Comparison of ENCODE assay signal across 19 cellular contexts in the genomic region with DNA sequence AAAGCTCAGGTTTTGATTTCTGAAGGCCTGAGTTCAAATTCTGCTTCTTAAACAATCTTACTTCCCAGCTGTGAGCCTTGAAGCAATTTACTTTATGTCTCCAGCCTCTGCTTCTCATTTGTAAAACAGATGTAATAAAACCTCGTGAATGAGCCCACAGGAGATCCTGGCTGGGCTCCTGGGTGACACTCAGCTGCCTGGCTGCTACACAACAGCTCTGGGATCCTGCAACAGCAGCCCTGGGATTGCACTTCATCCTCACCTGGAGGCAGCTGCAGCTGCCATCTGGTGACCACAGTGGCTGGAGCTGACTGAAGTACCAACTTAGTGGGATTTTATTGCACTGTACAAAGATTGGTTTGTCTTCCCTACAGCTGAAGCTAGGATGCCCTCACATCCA.
DNase-seq lines count a peak whose midpoint lies in the region; ATAC-seq and TF ChIP-seq lines count a peak whose summit lies in the region.
"Had no signal": no experiment of that assay in that cellular context is flagged by ENCODE, and none has a peak within 500 bp of the region (broad histone marks: within the 10 kb centered on the region; RNA-seq: fewer than 3 reads in every experiment).

No MANE protein-coding gene starts in this region.

- H3K4me3 Mint-ChIP-seq in glutamatergic neuron (ENCODE audit: unreplicated experiment) = no peak overlapping the region
- H3K4me3 Mint-ChIP-seq: activated CD4-positive, alpha-beta memory T cell treated with anti-CD3 and anti-CD28 coated beads, Interleukin-2, amount 10 ng/mL, durations not matched to agents 7 days and 5 days; CD14-positive monocyte; naive thymus-derived CD8-positive, alpha-beta T cell had no signal

- TF ChIP-seq CTCF in glutamatergic neuron (IDR thresholded peaks at IDR 0.05; ENCODE audit: partially characterized antibody, unreplicated experiment) = no peak

- no peak for ATAC-seq in GM21529 (IDR thresholded peaks at IDR 0.05; ENCODE audit: unreplicated experiment)
- ATAC-seq: activated CD4-positive, CD25-positive, alpha-beta regulatory T cell treated with anti-CD3 and anti-CD28 coated beads, Interleukin-2, amount 50 U/mL, for 24 hours; naive thymus-derived CD8-positive, alpha-beta T cell had no signal

- DNase-seq in NCI-H2107 treated with DMSO at 0.1 percent for 48 hours (lab: John Stamatoyannopoulos, UW; ENCODE audit: unreplicated experiment) (peak; percentile 35), NCI-H2107 (lab: John Stamatoyannopoulos, UW) (no peak), COR-L47 (lab: John Stamatoyannopoulos, UW) (peak; percentile 7), NCI-H774 (lab: John Stamatoyannopoulos, UW) (peak; percentile 3), glutamatergic neuron (peak; percentile 29), NOMO-1 (lab: John Stamatoyannopoulos, UW; ENCODE audit: unreplicated experiment in 2 of 2) (no peak)
- no peak for DNase-seq in activated naive CD4-positive, alpha-beta T cell (lab: John Stamatoyannopoulos, UW)
- DNase-seq: activated CD4-positive, alpha-beta memory T cell treated with anti-CD3 and anti-CD28 coated beads, Interleukin-2, amount 10 ng/mL, durations not matched to agents 7 days and 5 days; central memory CD4-positive, alpha-beta T cell; dermis blood vessel endothelial cell; kidney; midbrain; naive thymus-derived CD8-positive, alpha-beta T cell; NCI-H1436 treated with DMSO at 0.1 percent for 48 hours; occipital lobe; Right ventricle myocardium superior had no signal

- no peaks in the 10 kb centered on the region for H3K4me1 Mint-ChIP-seq in glutamatergic neuron (ENCODE audit: low read depth, unreplicated experiment)
- H3K4me1 Mint-ChIP-seq: activated CD4-positive, alpha-beta memory T cell treated with anti-CD3 and anti-CD28 coated beads, Interleukin-2, amount 10 ng/mL, durations not matched to agents 7 days and 5 days; naive thymus-derived CD8-positive, alpha-beta T cell had no signal

- H3K27me3 Mint-ChIP-seq in glutamatergic neuron (ENCODE audit: unreplicated experiment) = no peaks in the 10 kb centered on the region
- H3K27me3 Mint-ChIP-seq: activated CD4-positive, alpha-beta memory T cell treated with anti-CD3 and anti-CD28 coated beads, Interleukin-2, amount 10 ng/mL, durations not matched to agents 7 days and 5 days had no signal

- H3K27ac Mint-ChIP-seq in glutamatergic neuron (ENCODE audit: unreplicated experiment) = no peak overlapping the region
- H3K27ac Mint-ChIP-seq: activated CD4-positive, alpha-beta memory T cell treated with anti-CD3 and anti-CD28 coated beads, Interleukin-2, amount 10 ng/mL, durations not matched to agents 7 days and 5 days; naive thymus-derived CD8-positive, alpha-beta T cell had no signal

- H3K36me3 Mint-ChIP-seq in glutamatergic neuron (ENCODE audit: unreplicated experiment) = no peaks in the 10 kb centered on the region
- H3K36me3 Mint-ChIP-seq: CD14-positive monocyte; naive thymus-derived CD8-positive, alpha-beta T cell had no signal

- no peaks in the 10 kb centered on the region for H3K9me3 Mint-ChIP-seq in glutamatergic neuron (ENCODE audit: unreplicated experiment)
- H3K9me3 Mint-ChIP-seq: activated CD4-positive, alpha-beta memory T cell treated with anti-CD3 and anti-CD28 coated beads, Interleukin-2, amount 10 ng/mL, durations not matched to agents 7 days and 5 days had no signal

Comparison
In these comparisons a context has a peak if more than half of its experiments do, and no peak if none do; other contexts are left out.
1. DNase-seq: peak in NCI-H2107 treated with DMSO at 0.1 percent for 48 hours (single experiment), COR-L47 (single experiment), NCI-H774 (single experiment) and glutamatergic neuron (single experiment); none in NCI-H2107 (single experiment), activated naive CD4-positive, alpha-beta T cell (0 of 4) and NOMO-1 (0 of 2).